In genomic region chr19:12956446-12957388, GRCh38 we compare ENCODE assay signal across 8 cellular contexts. TPM values are rescaled to one million over a fixed set of nuclear protein-coding genes. Genes with fewer than 3 reads are reported as not detected.
DNase-seq lines count a peak whose midpoint lies in the region; ATAC-seq and TF ChIP-seq lines count a peak whose summit lies in the region.

TSS of gene GADD45GIP1 (minus strand) at chr19:12957223. CDS start at chr19:12957212, 11 bp downstream.

- H3K27ac ChIP-seq in right cardiac atrium (ENCODE audit: low read length) = peak within 1 kb of the TSS; percentile 62
- peak within 1 kb of the TSS; percentile 89 for H3K27ac ChIP-seq in rectal smooth muscle tissue (ENCODE audit: low read depth, low read length)
- peak within 1 kb of the TSS; percentile 89 for H3K27ac ChIP-seq in vagina

- H3K9me3 ChIP-seq in right cardiac atrium (ENCODE audit: control insufficient read depth, low read length) = no peaks in the 10 kb centered on the region
- H3K9me3 ChIP-seq in vagina = no peaks in the 10 kb centered on the region

- TF ChIP-seq POLR2A in vagina (IDR thresholded peaks at IDR 0.05) = peak in 1 of 2 donors; percentile 49

- peaks cover 3% of the 10 kb centered on the region for H3K27me3 Mint-ChIP-seq in T-helper 2 cell treated with Interferon-gamma antibody and Interleukin-4, amounts not matched to agents 5 μg/mL and 100 μg/mL, for 36 hours (ENCODE audit: low read depth)

- no peaks in the 10 kb centered on the region for H3K27me3 ChIP-seq in right cardiac atrium (ENCODE audit: control insufficient read depth, insufficient read depth)
- no peaks in the 10 kb centered on the region for H3K27me3 ChIP-seq in rectal smooth muscle tissue (ENCODE audit: control insufficient read depth, insufficient read depth, low read length)
- no peaks in the 10 kb centered on the region for H3K27me3 ChIP-seq in vagina

- DNase-seq in D341Med (ENCODE audit: low spot score) (peak; percentile 90), NAMALWA (ENCODE audit: low spot score) (peak; percentile 86), anterior cingulate cortex (lab: John Stamatoyannopoulos, UW) (peak in 54 of 58 donors; percentile 8 to 83 (median 48)), right cardiac atrium (peak; percentile 85 to 94 (median 93)), vagina (ENCODE audit: extremely low spot score in 2 of 2) (no peak)
- DNase-seq in T-helper 2 cell treated with Interferon-gamma antibody and Interleukin-4, amounts not matched to agents 5 μg/mL and 100 μg/mL, for 36 hours (ENCODE audit: low spot score) = peak; percentile 82

- ATAC-seq in GM21723 (IDR thresholded peaks at IDR 0.05; ENCODE audit: unreplicated experiment) (peak; percentile 67), right cardiac atrium (peak; percentile 90 to 92)

- peaks cover 21% of the 10 kb centered on the region for H3K4me1 Mint-ChIP-seq in T-helper 2 cell treated with Interferon-gamma antibody and Interleukin-4, amounts not matched to agents 5 μg/mL and 100 μg/mL, for 36 hours (ENCODE audit: low read depth)

- no peaks in the 10 kb centered on the region for H3K9me3 Mint-ChIP-seq in T-helper 2 cell treated with Interferon-gamma antibody and Interleukin-4, amounts not matched to agents 5 μg/mL and 100 μg/mL, for 36 hours

- H3K4me3 Mint-ChIP-seq in T-helper 2 cell treated with Interferon-gamma antibody and Interleukin-4, amounts not matched to agents 5 μg/mL and 100 μg/mL, for 36 hours = peak within 1 kb of the TSS; percentile 90

- H3K36me3 ChIP-seq in rectal smooth muscle tissue (ENCODE audit: control insufficient read depth, insufficient read depth, low read length) (peaks cover 6% of the 10 kb centered on the region), vagina (peaks cover 0 to 18% of the 10 kb centered on the region in 2 donors)

- TF ChIP-seq CTCF in vagina (IDR thresholded peaks at IDR 0.05) = peak in 1 of 3 experiments; percentile 6

- peak within 1 kb of the TSS; percentile 2 for H3K9ac ChIP-seq in rectal smooth muscle tissue (ENCODE audit: low read length)

- peak within 1 kb of the TSS; percentile 93 for H3K27ac Mint-ChIP-seq in T-helper 2 cell treated with Interferon-gamma antibody and Interleukin-4, amounts not matched to agents 5 μg/mL and 100 μg/mL, for 36 hours

- H3K4me1 ChIP-seq in right cardiac atrium (ENCODE audit: control insufficient read depth, insufficient read depth, low read length) (peaks cover 7% of the 10 kb centered on the region), rectal smooth muscle tissue (ENCODE audit: control insufficient read depth, insufficient read depth, low read length) (no peaks in the 10 kb centered on the region), vagina (peaks cover 55% of the 10 kb centered on the region)

- H3K4me3 ChIP-seq in right cardiac atrium (ENCODE audit: low read length) (peak within 1 kb of the TSS; percentile 71), rectal smooth muscle tissue (ENCODE audit: low read length) (peak within 1 kb of the TSS; percentile 70), vagina (peak within 1 kb of the TSS; percentile 88 to 93)

- intact Hi-C loops in right cardiac atrium (cut with DNase I) (no loop called here), vagina (cut with DNase I) (no loop called here)

- WGBS in right cardiac atrium = 3% methylated on average over 84 of the region's 84 CpGs

- H3K36me3 Mint-ChIP-seq in T-helper 2 cell treated with Interferon-gamma antibody and Interleukin-4, amounts not matched to agents 5 μg/mL and 100 μg/mL, for 36 hours (ENCODE audit: low read depth) = peaks cover 30% of the 10 kb centered on the region

RNA-seq across cellular contexts. Expression of gene GADD45GIP1, which starts in this region (rescaled TPM):
- total RNA-seq in right cardiac atrium = 10 to 100 TPM; 24.3 to 33.2 (median 29.1) TPM
- 64.5 TPM for polyA plus RNA-seq in right cardiac atrium
- 80.3 TPM for total RNA-seq in vagina

Comparison
In these comparisons a context has a peak if more than half of its experiments do, and no peak if none do; other contexts are left out.
1. DNase-seq: peak in D341Med (single experiment), NAMALWA (single experiment), T-helper 2 cell treated with Interferon-gamma antibody and Interleukin-4, amounts not matched to agents 5 μg/mL and 100 μg/mL, for 36 hours (single experiment), anterior cingulate cortex (54 of 58) and right cardiac atrium (3 of 3); none in vagina (0 of 2).
2. Peak in every context shown above with its lines, with median percentiles within 50 percentile points of each other: H3K27ac ChIP-seq and H3K4me3 ChIP-seq.